Comparison of ENCODE assay signal across 1 cellular context in genomic region chr5:94111209-94112004, GRCh38.
TF ChIP-seq lines count a peak whose summit lies in the region.

No MANE protein-coding gene starts in this region.

TF ChIP-seq in HepG2, 621 proteins besides CTCF, POLR2A, EP300 and RAD21 (continued from another document and continues in another):
- TF ChIP-seq ZUFSP (CRISPR knock-in tag; IDR thresholded peaks at IDR 0.05; ENCODE audit: borderline replicate concordance) (no peak), KDM6A (CRISPR knock-in tag; IDR thresholded peaks at IDR 0.05; ENCODE audit: low read depth) (no peak), HNRNPL (IDR thresholded peaks at IDR 0.05; ENCODE audit: low read depth, low read length) (peak; percentile 72), ZNF749 (CRISPR knock-in tag; IDR thresholded peaks at IDR 0.05; ENCODE audit: borderline replicate concordance) (no peak; the same call in 1 of the 2 replicates), REPIN1 (CRISPR knock-in tag; IDR thresholded peaks at IDR 0.05; ENCODE audit: borderline replicate concordance, low read depth) (peak; percentile 64; the same call in 1 of the 2 replicates), POLR2AphosphoS5 (IDR thresholded peaks at IDR 0.05; ENCODE audit: low read depth, low read length) (peak; percentile 69), SIN3B (IDR thresholded peaks at IDR 0.05; ENCODE audit: low read length) (0 out of 2 replicates have a peak, but pooled peaks have one; percentile 29), BATF2 (CRISPR knock-in tag; IDR thresholded peaks at IDR 0.05) (0 out of 2 replicates have a peak, but pooled peaks have one; percentile 36), RFX5 (IDR thresholded peaks at IDR 0.05; ENCODE audit: low read depth, low read length) (no peak), ZBTB3 (CRISPR knock-in tag; IDR thresholded peaks at IDR 0.05; ENCODE audit: borderline replicate concordance, low read depth) (no peak), NR2F6 (IDR thresholded peaks at IDR 0.05) (no peak), NR2F6 (CRISPR knock-in tag; IDR thresholded peaks at IDR 0.05) (peak; percentile 36; the same call in 1 of the 2 replicates), REL (CRISPR knock-in tag; conservative IDR thresholded peaks at IDR 0.05) (no peak; the same call in 1 of the 2 replicates), SRF (IDR thresholded peaks at IDR 0.05; ENCODE audit: low read depth, low read length) (no peak), ASH2L (IDR thresholded peaks at IDR 0.05; ENCODE audit: insufficient read length, low read depth, low read length) (peak; percentile 69), U2AF2 (IDR thresholded peaks at IDR 0.05; ENCODE audit: low read depth, low read length) (0 out of 2 replicates have a peak, but pooled peaks have one; percentile 54), ARNTL (CRISPR knock-in tag; IDR thresholded peaks at IDR 0.05) (0 out of 2 replicates have a peak, but pooled peaks have one; percentile 33), MED8 (CRISPR knock-in tag; IDR thresholded peaks at IDR 0.05; ENCODE audit: insufficient replicate concordance) (peak; percentile 53), MLLT10 (CRISPR knock-in tag; IDR thresholded peaks at IDR 0.05) (no peak), MNT (IDR thresholded peaks at IDR 0.05) (peak; percentile 92), MEIS2 (CRISPR knock-in tag; IDR thresholded peaks at IDR 0.05) (0 out of 2 replicates have a peak, but pooled peaks have one; percentile 65), ZNF788 (CRISPR knock-in tag; IDR thresholded peaks at IDR 0.05; ENCODE audit: borderline replicate concordance) (peak; percentile 86; the same call in 1 of the 2 replicates), ONECUT2 (CRISPR knock-in tag; IDR thresholded peaks at IDR 0.05) (no peak), ZNF672 (CRISPR knock-in tag; IDR thresholded peaks at IDR 0.05) (no peak), AGO2 (optimal IDR thresholded peaks at IDR 0.05; ENCODE audit: low read depth, low read length) (peak; percentile 30), POGZ (CRISPR knock-in tag; IDR thresholded peaks at IDR 0.05) (peak; percentile 99), ZNF766 (CRISPR knock-in tag; IDR thresholded peaks at IDR 0.05; ENCODE audit: borderline replicate concordance) (peak; percentile 82; the same call in 1 of the 2 replicates), HMGXB3 (CRISPR knock-in tag; IDR thresholded peaks at IDR 0.05; ENCODE audit: borderline replicate concordance) (peak; percentile 59; the same call in 1 of the 2 replicates), ZNF710 (CRISPR knock-in tag; IDR thresholded peaks at IDR 0.05; ENCODE audit: borderline replicate concordance) (peak; percentile 85), ZC3H13 (CRISPR knock-in tag; IDR thresholded peaks at IDR 0.05) (no peak), ZNF746 (CRISPR knock-in tag; IDR thresholded peaks at IDR 0.05) (peak; percentile 65; the same call in 1 of the 2 replicates), PAF1 (CRISPR knock-in tag; IDR thresholded peaks at IDR 0.05) (no peak), ZBTB7A (CRISPR knock-in tag; IDR thresholded peaks at IDR 0.05) (no peak; the same call in 1 of the 2 replicates), AKAP8 (CRISPR knock-in tag; IDR thresholded peaks at IDR 0.05) (no peak), ZNF180 (CRISPR knock-in tag; IDR thresholded peaks at IDR 0.05; ENCODE audit: borderline replicate concordance, low read depth) (no peak), PLSCR1 (CRISPR knock-in tag; IDR thresholded peaks at IDR 0.05; ENCODE audit: borderline replicate concordance) (no peak), ATF3 (CRISPR knock-in tag; IDR thresholded peaks at IDR 0.05) (no peak), ZNF563 (CRISPR knock-in tag; IDR thresholded peaks at IDR 0.05) (peak; percentile 75; the same call in 1 of the 2 replicates), ZNF652 (CRISPR knock-in tag; IDR thresholded peaks at IDR 0.05; ENCODE audit: borderline replicate concordance, low read depth) (peak; percentile 17; the same call in 1 of the 2 replicates), JUND (CRISPR knock-in tag; IDR thresholded peaks at IDR 0.05) (no peak; the same call in 1 of the 2 replicates), RXRA (CRISPR knock-in tag; IDR thresholded peaks at IDR 0.05) (peak; percentile 83), PRMT3 (CRISPR knock-in tag; IDR thresholded peaks at IDR 0.05; ENCODE audit: borderline replicate concordance, low read depth) (peak; percentile 48; the same call in 1 of the 2 replicates), ZBTB4 (CRISPR knock-in tag; IDR thresholded peaks at IDR 0.05; ENCODE audit: borderline replicate concordance) (0 out of 2 replicates have a peak, but pooled peaks have one; percentile 74), ZNF317 (CRISPR knock-in tag; IDR thresholded peaks at IDR 0.05) (peak; percentile 71; the same call in 1 of the 2 replicates), BORCS8-MEF2B (CRISPR knock-in tag; IDR thresholded peaks at IDR 0.05) (no peak; the same call in 1 of the 2 replicates), BRF2 (CRISPR knock-in tag; IDR thresholded peaks at IDR 0.05) (no peak), ZBTB42 (CRISPR knock-in tag; IDR thresholded peaks at IDR 0.05) (no peak), ZFP82 (CRISPR knock-in tag; IDR thresholded peaks at IDR 0.05; ENCODE audit: borderline replicate concordance) (peak; percentile 64; the same call in 1 of the 2 replicates)
